Comparison of ENCODE assay signal across 8 cellular contexts in the genomic region with DNA sequence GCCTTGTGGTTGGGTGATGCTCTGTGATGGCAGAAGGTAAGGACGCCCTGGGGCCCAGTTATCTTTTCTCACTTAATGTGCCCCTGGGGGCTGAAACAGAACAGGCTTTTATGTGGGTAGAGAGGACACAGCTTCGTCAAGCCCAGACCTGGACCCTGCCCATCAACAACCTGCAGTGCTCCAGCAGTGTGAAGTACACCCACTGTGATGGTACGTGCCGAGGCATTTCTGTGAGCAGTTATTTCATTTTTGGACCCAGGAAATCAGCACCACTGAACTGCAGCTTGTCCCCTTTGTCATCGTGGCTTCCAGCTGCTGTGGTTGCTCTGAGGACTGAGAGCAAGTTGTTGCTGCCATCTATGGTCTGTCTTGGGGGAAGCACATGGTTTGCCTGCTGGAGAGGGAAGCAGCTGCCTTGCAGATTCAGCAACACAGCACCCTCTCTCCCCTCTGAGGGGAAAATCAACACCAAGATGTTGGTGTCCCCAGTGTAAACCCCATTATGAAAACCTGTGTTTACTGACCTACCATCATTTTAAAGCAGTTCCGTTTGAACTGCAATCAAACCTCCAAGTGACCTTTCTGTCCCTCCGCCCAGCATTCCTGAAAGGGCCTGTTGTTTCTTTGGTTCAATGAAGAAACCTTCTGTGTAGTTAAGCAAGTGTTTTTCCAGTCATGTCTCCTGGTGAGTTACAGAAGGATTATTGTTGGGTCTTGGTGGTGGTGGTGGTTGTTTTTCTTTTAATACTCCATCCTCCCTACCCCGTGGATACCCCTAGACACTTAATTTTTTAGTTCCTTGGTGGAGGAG.
DNase-seq lines count a peak whose midpoint lies in the region; ATAC-seq and TF ChIP-seq lines count a peak whose summit lies in the region.

No MANE protein-coding gene starts in this region.

- peaks cover 9% of the 10 kb centered on the region for H3K36me3 ChIP-seq in mesodermal cell (ENCODE audit: control insufficient read depth, insufficient read depth, low read length)

- CTCF ChIA-PET in activated CD8-positive, alpha-beta T cell treated with anti-CD3 and anti-CD28 coated beads for 36 hours (lab: Charles Lee), result interaction anchor here (0.6 to 5.1 kb wide), 66 partner anchors 11 to 1116 kb away, joined by 3 to 114 read pairs (median 4); no protein-coding TSS in a partner anchor

- WGBS in mesodermal cell (ENCODE audit: insufficient coverage in 2 of 2), 2 experiments, result 55 to 57% methylated on average over 5 of the region's 8 CpGs

- intact Hi-C loops in activated CD8-positive, alpha-beta T cell treated with anti-CD3 and anti-CD28 coated beads for 36 hours (cut with micrococcal nuclease), result loop anchor here (2.0 to 10.0 kb wide), 2 partner anchors 157 to 293 kb away; a partner anchor contains a TSS

- peak overlapping the region; percentile 4 for H3K27ac ChIP-seq in mesodermal cell (ENCODE audit: low read depth, low read length, severe bottlenecking)

- H3K27me3 Mint-ChIP-seq in activated CD8-positive, alpha-beta T cell treated with anti-CD3 and anti-CD28 coated beads for 36 hours, result no peaks in the 10 kb centered on the region

- H3K27ac Mint-ChIP-seq in activated CD8-positive, alpha-beta T cell treated with anti-CD3 and anti-CD28 coated beads for 36 hours, result peak overlapping the region; percentile 38

- peaks cover 7% of the 10 kb centered on the region for H3K36me3 Mint-ChIP-seq in activated CD8-positive, alpha-beta T cell treated with anti-CD3 and anti-CD28 coated beads for 36 hours (ENCODE audit: low read depth)

- no peaks in the 10 kb centered on the region for H3K9me3 Mint-ChIP-seq in activated CD8-positive, alpha-beta T cell treated with anti-CD3 and anti-CD28 coated beads for 36 hours

- H3K4me1 ChIP-seq in mesodermal cell (ENCODE audit: control insufficient read depth, insufficient read depth, low read length, poor library complexity, severe bottlenecking), result peaks cover 16% of the 10 kb centered on the region

- H3K4me3 ChIP-seq in mesodermal cell (ENCODE audit: extremely low read depth, insufficient read depth, low read length, poor library complexity, severe bottlenecking), result no peak overlapping the region

- POLR2A ChIA-PET in activated CD8-positive, alpha-beta T cell treated with anti-CD3 and anti-CD28 coated beads for 36 hours (lab: Charles Lee), result interaction anchor here (0.8 to 2.6 kb wide), 4 partner anchors 8 to 294 kb away, joined by 3 to 15 read pairs (median 3); a partner anchor contains a TSS

- no peak overlapping the region for H3K4me3 Mint-ChIP-seq in activated CD8-positive, alpha-beta T cell treated with anti-CD3 and anti-CD28 coated beads for 36 hours

- peak; percentile 62 for TF ChIP-seq CTCF in activated CD8-positive, alpha-beta T cell treated with anti-CD3 and anti-CD28 coated beads for 36 hours (IDR thresholded peaks at IDR 0.05)

- ATAC-seq in GM19455 (IDR thresholded peaks at IDR 0.05; ENCODE audit: unreplicated experiment) (peak; percentile 98), HG03558 (IDR thresholded peaks at IDR 0.05; ENCODE audit: extremely low read depth, unreplicated experiment) (peak; percentile 90)
- peak; percentile 96 for ATAC-seq in activated CD8-positive, alpha-beta T cell treated with anti-CD3 and anti-CD28 coated beads for 36 hours

- DNase-seq in CMK (ENCODE audit: low read depth) (peak; percentile 14), NCI-H748 (lab: John Stamatoyannopoulos, UW; ENCODE audit: unreplicated experiment) (peak; percentile 66)
- peak; percentile 82 for DNase-seq in activated CD8-positive, alpha-beta T cell treated with anti-CD3 and anti-CD28 coated beads for 36 hours
- peak; percentile 30 for DNase-seq in effector CD8-positive, alpha-beta T cell (lab: John Stamatoyannopoulos, UW)
- peak; percentile 31 for DNase-seq in stimulated activated CD8-positive, alpha-beta memory T cell treated with anti-CD3 and anti-CD28 coated beads, Interleukin-4, amount 100 ng/mL, for 24 hours (ENCODE audit: low read depth)

- peaks cover 45% of the 10 kb centered on the region for H3K4me1 Mint-ChIP-seq in activated CD8-positive, alpha-beta T cell treated with anti-CD3 and anti-CD28 coated beads for 36 hours (ENCODE audit: low read depth)

- no peaks in the 10 kb centered on the region for H3K9me3 ChIP-seq in mesodermal cell (ENCODE audit: control insufficient read depth, low read length)

Comparison
In these comparisons a context has a peak if more than half of its experiments do, and no peak if none do; other contexts are left out.
1. DNase-seq: peak in every context shown above with its lines; median percentile 82 in activated CD8-positive, alpha-beta T cell treated with anti-CD3 and anti-CD28 coated beads for 36 hours; 66 in NCI-H748; 31 in stimulated activated CD8-positive, alpha-beta memory T cell treated with anti-CD3 and anti-CD28 coated beads, Interleukin-4, amount 100 ng/mL, for 24 hours; 30 in effector CD8-positive, alpha-beta T cell; 14 in CMK.